ENCODE assay signal across 8 cellular contexts in genomic region chr6:145015739-145016558, GRCh38.
DNase-seq lines count a peak whose midpoint lies in the region; ATAC-seq and TF ChIP-seq lines count a peak whose summit lies in the region.

No MANE protein-coding gene starts in this region.

- no peak overlapping the region for H3K27ac Mint-ChIP-seq in mesothelial cell of epicardium
- no peak overlapping the region for H3K27ac Mint-ChIP-seq in Caco-2 (ENCODE audit: unreplicated experiment)

- no peak overlapping the region for H3K27ac ChIP-seq in right lobe of liver

- intact Hi-C loops in right lobe of liver (cut with DNase I) (no loop called here), Caco-2 (cut with micrococcal nuclease; ENCODE audit: unreplicated experiment) (no loop called here)

- TF ChIP-seq POLR2A in right lobe of liver (IDR thresholded peaks at IDR 0.05) = no peak

- H3K9me3 ChIP-seq in right lobe of liver = no peaks in the 10 kb centered on the region
- no peaks in the 10 kb centered on the region for H3K9me3 ChIP-seq in Caco-2

- no peaks in the 10 kb centered on the region for H3K9me3 Mint-ChIP-seq in mesothelial cell of epicardium
- no peaks in the 10 kb centered on the region for H3K9me3 Mint-ChIP-seq in Caco-2 (ENCODE audit: unreplicated experiment)

- H3K36me3 ChIP-seq in right lobe of liver = no peaks in the 10 kb centered on the region
- no peaks in the 10 kb centered on the region for H3K36me3 ChIP-seq in Caco-2 (ENCODE audit: control insufficient read depth, insufficient read depth, low read length)

- ATAC-seq in GM21390 (IDR thresholded peaks at IDR 0.05; ENCODE audit: unreplicated experiment) = peak; percentile 98
- ATAC-seq in HG03521 (IDR thresholded peaks at IDR 0.05; ENCODE audit: unreplicated experiment) = peak; percentile 89
- ATAC-seq in right lobe of liver = peak; percentile 28 to 84 (median 42)

- no peaks in the 10 kb centered on the region for H3K36me3 Mint-ChIP-seq in mesothelial cell of epicardium
- H3K36me3 Mint-ChIP-seq in Caco-2 (ENCODE audit: insufficient read depth, unreplicated experiment) = no peaks in the 10 kb centered on the region

- POLR2A ChIA-PET in Caco-2 (lab: Charles Lee) = no interaction called here

- H3K4me3 Mint-ChIP-seq in mesothelial cell of epicardium = no peak overlapping the region
- H3K4me3 Mint-ChIP-seq in Caco-2 (ENCODE audit: unreplicated experiment) = no peak overlapping the region

- H3K4me1 Mint-ChIP-seq in mesothelial cell of epicardium (no peaks in the 10 kb centered on the region), Caco-2 (ENCODE audit: low read depth, unreplicated experiment) (no peaks in the 10 kb centered on the region)

- no TSS peak for BruUV-seq in Caco-2 (replicated peaks; lab: Mats Ljungman, UMichigan)

- WGBS in right lobe of liver (ENCODE audit: insufficient coverage, low coverage, low lambda C conversion rate, missing lambda C conversion rate) = 45% methylated on average over 1 of the region's 2 CpGs

- CTCF ChIA-PET in Caco-2 (lab: Charles Lee) = no interaction called here

- no peaks in the 10 kb centered on the region for H3K27me3 ChIP-seq in right lobe of liver
- H3K27me3 ChIP-seq in Caco-2 (replicated peaks; ENCODE audit: control insufficient read depth, insufficient read depth, low read length) = no peaks in the 10 kb centered on the region

- TF ChIP-seq CTCF in right lobe of liver (IDR thresholded peaks at IDR 0.05) (no peak), mesothelial cell of epicardium (IDR thresholded peaks at IDR 0.05; ENCODE audit: unreplicated experiment) (no peak), Caco-2 (IDR thresholded peaks at IDR 0.05; ENCODE audit: insufficient read depth in 1 of 2, low read depth in 1 of 2, low read length in 1 of 2, severe bottlenecking in 1 of 2, unreplicated experiment in 1 of 2) (no peak)

- no peak overlapping the region for H3K4me3 ChIP-seq in right lobe of liver
- no peak overlapping the region for H3K4me3 ChIP-seq in Caco-2 (ENCODE audit: low read depth, low read length)

- no peaks in the 10 kb centered on the region for H3K27me3 Mint-ChIP-seq in mesothelial cell of epicardium (ENCODE audit: low read depth)
- peaks cover 6% of the 10 kb centered on the region for H3K27me3 Mint-ChIP-seq in Caco-2 (ENCODE audit: insufficient read depth, unreplicated experiment)

- H3K4me1 ChIP-seq in right lobe of liver (peaks cover 0 to 10% (median 4%) of the 10 kb centered on the region in 4 donors), Caco-2 (no peaks in the 10 kb centered on the region)

- DNase-seq in GM03348 (ENCODE audit: low spot score) = peak; percentile 84
- peak; percentile 35 to 45 for DNase-seq in activated T-cell treated with anti-CD3 and anti-CD28 coated beads, Interleukin-2, amount 50 U/mL, for 48 hours
- DNase-seq in right lobe of liver = no peak
- DNase-seq in mesothelial cell of epicardium (ENCODE audit: low spot score in 2 of 2, unreplicated experiment in 2 of 2) = no peak
- DNase-seq in Caco-2 = no peak
- no peak for DNase-seq in NCI-H2227 (lab: John Stamatoyannopoulos, UW; ENCODE audit: unreplicated experiment)

Comparison
In these comparisons a context has a peak if more than half of its experiments do, and no peak if none do; other contexts are left out.
1. DNase-seq: peak in GM03348 (single experiment) and activated T-cell treated with anti-CD3 and anti-CD28 coated beads, Interleukin-2, amount 50 U/mL, for 48 hours (2 of 2); none in right lobe of liver (0 of 3), mesothelial cell of epicardium (0 of 2), Caco-2 (0 of 2) and NCI-H2227 (single experiment).
2. ATAC-seq: peak in every context shown above with its lines; median percentile 98 in GM21390; 89 in HG03521; 42 in right lobe of liver.